ENCODE assay signal across 1 cellular context in the genomic region with DNA sequence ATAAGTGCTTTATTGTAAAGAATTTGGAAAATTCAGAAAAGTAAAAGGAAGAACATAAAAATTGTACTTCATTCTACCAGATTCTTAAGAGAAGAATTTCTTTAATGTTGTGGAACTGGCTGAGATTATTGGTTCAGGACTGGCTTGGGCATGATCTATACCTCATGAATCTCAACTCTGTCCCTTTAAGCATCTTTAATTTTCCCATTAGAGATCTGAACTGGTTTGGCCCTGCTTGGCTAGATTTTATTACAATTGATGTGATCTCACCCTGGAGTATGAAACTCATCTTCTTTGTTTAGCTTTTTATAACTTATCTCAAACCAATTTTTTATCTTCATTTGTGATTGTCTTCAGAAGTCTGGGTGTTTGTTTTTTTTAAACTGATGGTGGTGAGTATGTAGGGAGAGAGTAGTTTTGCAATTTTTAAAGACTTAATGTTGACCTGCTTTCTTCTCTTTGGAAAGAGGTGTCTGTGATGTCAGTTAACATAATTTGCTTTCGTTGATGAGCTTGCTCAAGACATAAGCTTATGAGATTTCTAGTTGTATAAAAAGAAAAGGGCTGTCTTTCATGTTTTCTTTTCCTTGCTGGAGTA.
TF ChIP-seq lines count a peak whose summit lies in the region.

No MANE protein-coding gene starts in this region.

TF ChIP-seq in HEK293, 187 proteins besides CTCF, POLR2A, EP300 and RAD21 (continued from another document):
- TF ChIP-seq ZNF843 (tag by site-specific recombination; IDR thresholded peaks at IDR 0.05) (peak; percentile 55; the same call in 1 of the 2 replicates), ZNF677 (tag by site-specific recombination; IDR thresholded peaks at IDR 0.05) (no peak), ZNF596 (tag by site-specific recombination; IDR thresholded peaks at IDR 0.05) (no peak), OVOL3 (tag by site-specific recombination; IDR thresholded peaks at IDR 0.05) (no peak), ZNF426 (tag by site-specific recombination; IDR thresholded peaks at IDR 0.05) (no peak)
- TF ChIP-seq, protein P1, sequence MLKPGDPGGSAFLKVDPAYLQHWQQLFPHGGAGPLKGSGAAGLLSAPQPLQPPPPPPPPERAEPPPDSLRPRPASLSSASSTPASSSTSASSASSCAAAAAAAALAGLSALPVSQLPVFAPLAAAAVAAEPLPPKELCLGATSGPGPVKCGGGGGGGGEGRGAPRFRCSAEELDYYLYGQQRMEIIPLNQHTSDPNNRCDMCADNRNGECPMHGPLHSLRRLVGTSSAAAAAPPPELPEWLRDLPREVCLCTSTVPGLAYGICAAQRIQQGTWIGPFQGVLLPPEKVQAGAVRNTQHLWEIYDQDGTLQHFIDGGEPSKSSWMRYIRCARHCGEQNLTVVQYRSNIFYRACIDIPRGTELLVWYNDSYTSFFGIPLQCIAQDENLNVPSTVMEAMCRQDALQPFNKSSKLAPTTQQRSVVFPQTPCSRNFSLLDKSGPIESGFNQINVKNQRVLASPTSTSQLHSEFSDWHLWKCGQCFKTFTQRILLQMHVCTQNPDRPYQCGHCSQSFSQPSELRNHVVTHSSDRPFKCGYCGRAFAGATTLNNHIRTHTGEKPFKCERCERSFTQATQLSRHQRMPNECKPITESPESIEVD (tag by site-specific recombination; IDR thresholded peaks at IDR 0.05), result peak; percentile 68
TF ChIP-seq in HEK293: peak in this region for 5.
